Comparison of ENCODE assay signal across 8 cellular contexts in the genomic region with DNA sequence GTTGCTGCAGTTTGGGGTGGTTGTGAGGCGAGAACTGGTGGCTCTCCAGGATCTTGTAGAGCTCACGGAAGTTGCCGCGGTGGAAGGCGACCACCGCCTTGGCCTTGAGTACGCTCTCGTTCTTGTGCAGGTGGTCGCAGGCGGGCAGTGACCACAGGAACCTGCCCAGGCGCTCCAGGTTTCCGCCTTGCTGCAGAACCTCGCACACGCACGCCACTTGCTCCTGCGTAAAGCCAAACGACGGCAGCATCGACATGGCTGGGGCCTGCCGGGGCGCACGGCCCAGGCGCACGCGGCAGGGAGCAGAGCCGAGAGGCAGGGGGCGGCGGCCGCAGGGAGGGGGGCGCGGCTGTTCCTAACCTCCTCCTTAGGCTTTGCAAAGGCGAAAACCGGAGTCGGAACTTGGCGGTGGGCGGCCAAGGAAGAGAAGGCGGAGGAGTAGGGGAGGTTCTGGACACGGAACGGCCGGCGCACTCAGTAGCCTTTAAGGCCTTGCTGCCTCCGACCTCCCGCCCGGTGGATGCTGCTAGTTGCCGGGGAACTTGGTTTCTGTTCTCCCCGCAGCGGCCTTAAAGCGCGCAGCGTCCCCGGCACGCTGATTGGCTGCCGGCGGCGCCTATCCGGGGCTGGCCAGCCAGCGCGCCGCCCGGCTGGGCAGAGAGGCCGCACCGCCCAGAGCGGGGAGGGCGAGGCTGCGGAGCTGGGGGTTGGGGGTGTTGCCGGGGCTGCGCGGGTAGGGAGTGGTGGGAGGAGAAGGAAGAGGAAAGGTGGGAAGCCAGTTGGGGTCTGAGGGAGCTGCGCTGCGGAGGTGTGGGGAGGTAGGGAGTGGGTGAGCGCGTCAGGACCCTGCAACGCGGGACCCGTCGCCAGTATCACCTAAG. TPM values are rescaled to one million over a fixed set of nuclear protein-coding genes. Genes with fewer than 3 reads are reported as not detected.
DNase-seq lines count a peak whose midpoint lies in the region; ATAC-seq and TF ChIP-seq lines count a peak whose summit lies in the region.

A gene (minus strand): TSS at position 544 of the 881 bp plus-strand sequence. CDS start 288 bp downstream, at position 256.

- H3K4me1 Mint-ChIP-seq in activated naive CD8-positive, alpha-beta T cell treated with anti-CD3 and anti-CD28 coated beads, Interleukin-2, amount 50 U/mL, for 24 hours, result peaks cover 50% of the 10 kb centered on the region

- ATAC-seq in HG03354 (IDR thresholded peaks at IDR 0.05; ENCODE audit: poor library complexity, severe bottlenecking, unreplicated experiment) (peak; percentile 58), left cardiac atrium (peak; percentile 93 to 97), HG02973 (IDR thresholded peaks at IDR 0.05; ENCODE audit: unreplicated experiment) (no peak)
- peak; percentile 38 for ATAC-seq in activated naive CD8-positive, alpha-beta T cell treated with anti-CD3 and anti-CD28 coated beads, Interleukin-2, amount 50 U/mL, for 24 hours

- H3K27ac Mint-ChIP-seq in activated naive CD8-positive, alpha-beta T cell treated with anti-CD3 and anti-CD28 coated beads, Interleukin-2, amount 50 U/mL, for 24 hours, result no peak within 1 kb of the TSS

- no peak for TF ChIP-seq CTCF in GM13976 (IDR thresholded peaks at IDR 0.05; ENCODE audit: borderline replicate concordance, control extremely low read depth, extremely low read depth, insufficient read depth, missing control alignments)

- no peaks in the 10 kb centered on the region for H3K36me3 Mint-ChIP-seq in activated naive CD8-positive, alpha-beta T cell treated with anti-CD3 and anti-CD28 coated beads, Interleukin-2, amount 50 U/mL, for 24 hours (ENCODE audit: low read depth)

- peak within 1 kb of the TSS; percentile 33 for H3K4me3 Mint-ChIP-seq in activated naive CD8-positive, alpha-beta T cell treated with anti-CD3 and anti-CD28 coated beads, Interleukin-2, amount 50 U/mL, for 24 hours

- in situ Hi-C loops in GM13976 (cut with MboI; ENCODE audit: low sequenced_read_pairs, unreplicated experiment), result no loop called here

- peak; percentile 97 for DNase-seq in 8988T
- DNase-seq in GM13976 (ENCODE audit: low spot score), result peak; percentile 76
- peak; percentile 88 to 93 for DNase-seq in NCI-H524 (lab: John Stamatoyannopoulos, UW)
- DNase-seq in activated naive CD8-positive, alpha-beta T cell treated with anti-CD3 and anti-CD28 coated beads, Interleukin-2, amount 50 U/mL, for 24 hours, result no peak
- DNase-seq in left cardiac atrium, result peak; percentile 65
- peak; percentile 89 for DNase-seq in posterior vena cava (ENCODE audit: low spot score)

- no peaks in the 10 kb centered on the region for H3K9me3 Mint-ChIP-seq in activated naive CD8-positive, alpha-beta T cell treated with anti-CD3 and anti-CD28 coated beads, Interleukin-2, amount 50 U/mL, for 24 hours

- peaks cover 91% of the 10 kb centered on the region for H3K27me3 Mint-ChIP-seq in activated naive CD8-positive, alpha-beta T cell treated with anti-CD3 and anti-CD28 coated beads, Interleukin-2, amount 50 U/mL, for 24 hours

- intact Hi-C loops in left cardiac atrium (cut with DNase I), result no loop called here
- intact Hi-C loops in posterior vena cava (cut with DNase I), result no loop called here

RNA-seq across cellular contexts. Expression of the gene that starts here (rescaled TPM):
- total RNA-seq in left cardiac atrium, result under 1 TPM; 0.24 to 0.77 TPM
- 1 to 10 TPM; 4.3 TPM for total RNA-seq in posterior vena cava

Comparison
In these comparisons a context has a peak if more than half of its experiments do, and no peak if none do; other contexts are left out.
1. Peak in DNase-seq and ATAC-seq in left cardiac atrium; RNA of the gene not detected or under 1 TPM.